In the genomic region with DNA sequence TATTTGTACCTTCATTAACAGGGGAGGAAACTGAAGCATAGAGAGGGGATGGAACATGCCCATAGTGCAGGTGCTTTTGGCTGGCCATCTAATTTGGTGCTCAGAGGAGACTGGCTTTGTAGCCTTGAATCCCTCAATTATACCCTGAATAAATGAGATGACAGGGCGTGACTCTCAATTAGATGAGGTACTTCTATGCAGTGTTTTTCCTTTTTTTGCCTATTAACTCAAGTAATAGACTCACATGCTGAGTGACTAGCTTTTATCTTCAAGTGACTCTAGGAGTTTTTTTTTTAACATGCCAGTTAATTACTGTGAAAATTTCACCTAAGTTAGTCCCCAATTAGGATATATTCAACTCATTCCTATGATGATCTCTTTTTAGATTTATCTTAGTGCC, we compare ENCODE assay signal across 9 cellular contexts.
"Had no signal": no experiment of that assay in that cellular context is flagged by ENCODE, and none has a peak within 500 bp of the region (broad histone marks: within the 10 kb centered on the region; RNA-seq: fewer than 3 reads in every experiment).

No MANE protein-coding gene starts in this region.

- H3K4me3 ChIP-seq: GM23248, HAP-1, K562 had no signal

- H3K27ac ChIP-seq: GM23248, HL-60 had no signal

- H3K9me3 ChIP-seq: HAP-1 had no signal

- H3K4me1 ChIP-seq: HAP-1 had no signal

- DNase-seq: GM23248, GOT3, H7, IMR-90, KG1 had no signal

- H2AFZ ChIP-seq: GM23248 had no signal

- H3K36me3 ChIP-seq: HAP-1 had no signal

- H3K9ac ChIP-seq: GM23248 had no signal

- ATAC-seq: HCT116, K562 had no signal
